Comparison of ENCODE assay signal across 8 cellular contexts in the genomic region with DNA sequence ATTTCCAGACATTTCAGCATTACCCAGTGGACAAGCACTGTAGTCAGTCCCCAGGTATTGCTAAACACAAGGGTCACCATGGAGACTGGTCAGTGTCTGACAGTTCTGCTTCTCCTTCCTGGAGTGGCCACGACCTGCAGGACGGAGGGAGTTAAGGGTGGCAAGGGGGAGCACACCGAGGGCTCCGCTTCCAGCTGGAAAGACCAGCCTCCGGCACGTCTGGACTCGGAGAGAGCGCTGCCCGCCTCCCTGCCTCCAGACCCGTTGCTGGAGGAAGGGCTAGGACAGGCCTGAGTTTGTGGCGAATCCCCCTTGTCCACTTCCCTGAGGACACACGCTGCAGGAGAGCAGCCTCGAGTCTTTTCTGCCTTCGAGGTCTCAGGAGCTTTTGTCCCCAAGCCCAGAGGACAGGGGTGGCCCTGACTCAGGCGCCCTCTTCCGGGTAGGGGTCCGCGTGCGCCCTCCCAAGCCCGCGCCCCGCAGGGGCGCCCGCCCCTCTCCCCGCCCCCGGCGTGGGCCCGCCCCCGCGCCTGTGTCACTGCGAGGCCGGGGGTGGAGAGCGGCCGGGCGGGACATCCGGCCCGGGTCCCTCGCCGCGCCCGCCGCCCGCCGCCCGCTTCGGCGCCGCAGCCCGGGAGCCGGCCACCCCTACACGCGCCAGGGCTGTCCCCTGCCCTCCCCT. TPM values are rescaled to one million over a fixed set of nuclear protein-coding genes. Genes with fewer than 3 reads are reported as not detected.
DNase-seq lines count a peak whose midpoint lies in the region; ATAC-seq and TF ChIP-seq lines count a peak whose summit lies in the region.

A gene with protein sequence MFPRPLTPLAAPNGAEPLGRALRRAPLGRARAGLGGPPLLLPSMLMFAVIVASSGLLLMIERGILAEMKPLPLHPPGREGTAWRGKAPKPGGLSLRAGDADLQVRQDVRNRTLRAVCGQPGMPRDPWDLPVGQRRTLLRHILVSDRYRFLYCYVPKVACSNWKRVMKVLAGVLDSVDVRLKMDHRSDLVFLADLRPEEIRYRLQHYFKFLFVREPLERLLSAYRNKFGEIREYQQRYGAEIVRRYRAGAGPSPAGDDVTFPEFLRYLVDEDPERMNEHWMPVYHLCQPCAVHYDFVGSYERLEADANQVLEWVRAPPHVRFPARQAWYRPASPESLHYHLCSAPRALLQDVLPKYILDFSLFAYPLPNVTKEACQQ (plus strand): TSS at position 562 of the 682 bp plus-strand sequence. CDS start 230 bp downstream, outside the sequence.

- ATAC-seq in GM19351 (IDR thresholded peaks at IDR 0.05; ENCODE audit: unreplicated experiment) (peak; percentile 72), left ventricle myocardium superior (peak; percentile 94), GM18517 (IDR thresholded peaks at IDR 0.05; ENCODE audit: unreplicated experiment) (no peak)

- no peaks in the 10 kb centered on the region for H3K9me3 Mint-ChIP-seq in CD4-positive, alpha-beta memory T cell

- peak within 1 kb of the TSS; percentile 87 to 93 (median 90) for H3K4me3 Mint-ChIP-seq in CD4-positive, alpha-beta memory T cell

- H3K9me3 ChIP-seq in CD4-positive, alpha-beta memory T cell (ENCODE audit: control insufficient read depth in 1 of 2, low read length in 2 of 2) = no peaks in the 10 kb centered on the region
- H3K9me3 ChIP-seq in prostate gland = no peaks in the 10 kb centered on the region

- peak within 1 kb of the TSS; percentile 58 to 74 for H3K4me3 ChIP-seq in CD4-positive, alpha-beta memory T cell (ENCODE audit: low read length in 2 of 2)
- peak within 1 kb of the TSS; percentile 82 to 92 for H3K4me3 ChIP-seq in prostate gland

- TF ChIP-seq CTCF in prostate gland (IDR thresholded peaks at IDR 0.05) = no peak

- TF ChIP-seq POLR2A in prostate gland (IDR thresholded peaks at IDR 0.05) = no peak

- POLR2A ChIA-PET in CD4-positive, alpha-beta memory T cell (lab: Charles Lee; ENCODE audit: partially characterized antibody) = interaction anchor here (1.0 to 1.2 kb wide), 4 partner anchors 14 to 73 kb away, joined by 3 to 4 read pairs (median 4); no protein-coding TSS in a partner anchor

- 0% methylated on average over 13 of the region's 52 CpGs for WGBS in prostate gland

- peaks cover 1 to 16% of the 10 kb centered on the region in 2 donors for H3K36me3 Mint-ChIP-seq in CD4-positive, alpha-beta memory T cell

- H3K4me1 Mint-ChIP-seq in CD4-positive, alpha-beta memory T cell = peaks cover 12 to 30% (median 22%) of the 10 kb centered on the region in 4 donors

- peak within 1 kb of the TSS; percentile 87 to 94 (median 90) for H3K27ac Mint-ChIP-seq in CD4-positive, alpha-beta memory T cell

- peaks cover 23% of the 10 kb centered on the region for H3K4me1 ChIP-seq in CD4-positive, alpha-beta memory T cell (ENCODE audit: insufficient read depth, low read length)
- peaks cover 4% of the 10 kb centered on the region for H3K4me1 ChIP-seq in prostate gland (replicated peaks)

- no peaks in the 10 kb centered on the region for H3K27me3 Mint-ChIP-seq in CD4-positive, alpha-beta memory T cell

- DNase-seq in CD4-positive, alpha-beta memory T cell = peak; percentile 42 to 70 (median 58)
- DNase-seq in HuH-7 (ENCODE audit: low spot score) (peak; percentile 77), T-helper 1 cell (peak; percentile 33 to 67 (median 40)), amniotic stem cell (lab: John Stamatoyannopoulos, UW) (peak; percentile 25), left ventricle myocardium superior (peak; percentile 84), prostate gland (ENCODE audit: low spot score) (peak; percentile 31)

- CTCF ChIA-PET in CD4-positive, alpha-beta memory T cell (lab: Charles Lee; ENCODE audit: partially characterized antibody) = interaction anchor here (1.0 to 2.3 kb wide), 2 partner anchors 30 to 37 kb away, joined by 5 to 7 read pairs; a partner anchor contains a TSS

- H3K27me3 ChIP-seq in CD4-positive, alpha-beta memory T cell (ENCODE audit: insufficient read depth, low read length) = no peaks in the 10 kb centered on the region
- no peaks in the 10 kb centered on the region for H3K27me3 ChIP-seq in prostate gland (replicated peaks; ENCODE audit: insufficient read depth)

- H3K27ac ChIP-seq in CD4-positive, alpha-beta memory T cell (ENCODE audit: low read depth, low read length) = peak within 1 kb of the TSS; percentile 70
- peak within 1 kb of the TSS; percentile 80 to 87 for H3K27ac ChIP-seq in prostate gland

- peaks cover 6% of the 10 kb centered on the region for H3K36me3 ChIP-seq in CD4-positive, alpha-beta memory T cell (ENCODE audit: insufficient read depth, low read length)
- peaks cover 3 to 6% of the 10 kb centered on the region in 2 donors for H3K36me3 ChIP-seq in prostate gland

- intact Hi-C loops in CD4-positive, alpha-beta memory T cell (cut with micrococcal nuclease) = loop anchor here (2.0 to 5.0 kb wide), 2 partner anchors 16 to 33 kb away; no protein-coding TSS in a partner anchor
- intact Hi-C loops in left ventricle myocardium superior (cut with micrococcal nuclease) (no loop called here), prostate gland (cut with DNase I) (no loop called here)

RNA-seq across cellular contexts. Expression of the gene that starts here (rescaled TPM):
- total RNA-seq in CD4-positive, alpha-beta memory T cell = 10 to 100 TPM in 1 of 2 experiments, 1 to 10 TPM in 1; 9.1 to 10.5 TPM
- 1 to 10 TPM in 1 of 2 donors, under 1 TPM in 1; 0.64 to 1.5 TPM for polyA plus RNA-seq in CD4-positive, alpha-beta memory T cell
- total RNA-seq in left ventricle myocardium superior (6.0 TPM), prostate gland (10 to 100 TPM; 14.9 to 22.3 TPM)

Comparison
In these comparisons a context has a peak if more than half of its experiments do, and no peak if none do; other contexts are left out.
1. DNase-seq: peak in every context shown above with its lines; median percentile 84 in left ventricle myocardium superior; 77 in HuH-7; 58 in CD4-positive, alpha-beta memory T cell; 40 in T-helper 1 cell; 31 in prostate gland; 25 in amniotic stem cell.